16 cellular contexts compared by ENCODE assay signal in genomic region chr6:109979033-109979921, GRCh38. TPM values are rescaled to one million over a fixed set of nuclear protein-coding genes. Genes with fewer than 3 reads are reported as not detected.
DNase-seq lines count a peak whose midpoint lies in the region; ATAC-seq and TF ChIP-seq lines count a peak whose summit lies in the region.
"Had no signal": no experiment of that assay in that cellular context is flagged by ENCODE, and none has a peak within 500 bp of the region (broad histone marks: within the 10 kb centered on the region; RNA-seq: fewer than 3 reads in every experiment).

No MANE protein-coding gene starts in this region.

- H3K9me3 ChIP-seq in HUES48 (ENCODE audit: control insufficient read depth, insufficient read depth, low read length) (no peaks in the 10 kb centered on the region), iPS-18c (ENCODE audit: control insufficient read depth, insufficient read depth, low read length) (no peaks in the 10 kb centered on the region)
- H3K9me3 ChIP-seq: thyroid gland had no signal

- H3K9ac ChIP-seq in HUES48 (ENCODE audit: low read depth, low read length): no peak overlapping the region
- H3K9ac ChIP-seq: BLaER1 had no signal

- peak overlapping the region; percentile 72 to 86 (median 84) for H3K4me3 Mint-ChIP-seq in brain
- H3K4me3 Mint-ChIP-seq: activated CD4-positive, alpha-beta memory T cell treated with anti-CD3 and anti-CD28 coated beads, Interleukin-2, amount 10 ng/mL, durations not matched to agents 7 days and 5 days; activated T-helper 1 cell treated with anti-CD3 and anti-CD28 coated beads, Interleukin-12 subunit alpha, Interleukin-12 subunit beta, Interleukin-2, Interleukin-4 antibody, amounts not matched to agents 30 ng/mL and 10 ng/mL and 1 ng/mL, durations not matched to agents 14 hours and 24 hours and 36 hours had no signal

- H3K4me1 Mint-ChIP-seq in brain: peaks cover 9% of the 10 kb centered on the region
- H3K4me1 Mint-ChIP-seq: activated CD4-positive, alpha-beta memory T cell treated with anti-CD3 and anti-CD28 coated beads, Interleukin-2, amount 10 ng/mL, durations not matched to agents 7 days and 5 days had no signal

- peak; percentile 65 for DNase-seq in D341Med (ENCODE audit: low spot score)
- DNase-seq in activated effector memory CD4-positive, alpha-beta T cell treated with anti-CD3 and anti-CD28 coated beads, Interleukin-2, amount 50 U/mL, for 16 hours: no peak
- DNase-seq: NK-92 treated with Interleukin-12 subunit alpha and Interleukin-12 subunit beta, amount 100 ng/mL, for 24 hours; SIG-M5 had no signal

- no peaks in the 10 kb centered on the region for H3K36me3 ChIP-seq in HUES48 (ENCODE audit: control insufficient read depth, insufficient read depth, low read length)
- H3K36me3 ChIP-seq: BLaER1, thyroid gland had no signal

- H3K27ac ChIP-seq in HUES48 (ENCODE audit: low read depth, low read length): no peak overlapping the region
- H3K27ac ChIP-seq: BLaER1, thyroid gland had no signal

- H3K4me3 ChIP-seq in HUES48 (ENCODE audit: low read depth, low read length) (peak overlapping the region; percentile 89), iPS-18c (ENCODE audit: insufficient read depth, low read depth, low read length) (peak overlapping the region; percentile 53)
- H3K4me3 ChIP-seq: BLaER1, thyroid gland had no signal

- H3K4me1 ChIP-seq in HUES48 (ENCODE audit: control insufficient read depth, insufficient read depth, low read length): no peaks in the 10 kb centered on the region; the same call in 1 of the 2 replicates
- H3K4me1 ChIP-seq: BLaER1, thyroid gland had no signal

- H3K27me3 Mint-ChIP-seq in brain: peaks cover 88% of the 10 kb centered on the region

- H3K27me3 ChIP-seq in HUES48 (ENCODE audit: control insufficient read depth, insufficient read depth, low read length): peaks cover 37% of the 10 kb centered on the region
- H3K27me3 ChIP-seq: BLaER1 had no signal

- H3K27ac Mint-ChIP-seq in brain: no peak overlapping the region
- H3K27ac Mint-ChIP-seq: activated CD4-positive, alpha-beta memory T cell treated with anti-CD3 and anti-CD28 coated beads, Interleukin-2, amount 10 ng/mL, durations not matched to agents 7 days and 5 days; activated T-helper 1 cell treated with anti-CD3 and anti-CD28 coated beads, Interleukin-12 subunit alpha, Interleukin-12 subunit beta, Interleukin-2, Interleukin-4 antibody, amounts not matched to agents 30 ng/mL and 10 ng/mL and 1 ng/mL, durations not matched to agents 14 hours and 24 hours and 36 hours; naive thymus-derived CD4-positive, alpha-beta T cell had no signal

- H3K9me3 Mint-ChIP-seq in brain: peaks cover 0 to 13% (median 0%) of the 10 kb centered on the region in 5 experiments
- H3K9me3 Mint-ChIP-seq: activated T-helper 1 cell treated with anti-CD3 and anti-CD28 coated beads, Interleukin-12 subunit alpha, Interleukin-12 subunit beta, Interleukin-2, Interleukin-4 antibody, amounts not matched to agents 30 ng/mL and 10 ng/mL and 1 ng/mL, durations not matched to agents 14 hours and 24 hours and 36 hours had no signal

- TF ChIP-seq CTCF in brain (conservative IDR thresholded peaks at IDR 0.05): no peak

- H3K36me3 Mint-ChIP-seq in brain: no peaks in the 10 kb centered on the region
- H3K36me3 Mint-ChIP-seq: naive thymus-derived CD4-positive, alpha-beta T cell had no signal

- ATAC-seq in GM21825 (IDR thresholded peaks at IDR 0.05; ENCODE audit: unreplicated experiment): no peak
- no peak for ATAC-seq in HG02938 (IDR thresholded peaks at IDR 0.05; ENCODE audit: unreplicated experiment)
- ATAC-seq in HG02588 (IDR thresholded peaks at IDR 0.05; ENCODE audit: unreplicated experiment): no peak

RNA-seq across cellular contexts. Expression of gene GPR6, which starts 1.2 kb away (rescaled TPM):
- polyA plus RNA-seq in brain (ENCODE audit: insufficient read depth, low read depth, low replicate concordance): 15.7 TPM
- polyA plus RNA-seq: IMR-90; naive thymus-derived CD4-positive, alpha-beta T cell had no signal
